ENCODE assay signal across 8 cellular contexts in genomic region chr15:52527898-52528464, GRCh38. TPM values are rescaled to one million over a fixed set of nuclear protein-coding genes. Genes with fewer than 3 reads are reported as not detected.
DNase-seq lines count a peak whose midpoint lies in the region; ATAC-seq and TF ChIP-seq lines count a peak whose summit lies in the region.

No MANE protein-coding gene starts in this region.

- H3K36me3 ChIP-seq in lower lobe of right lung = no peaks in the 10 kb centered on the region

- TF ChIP-seq CTCF in coronary artery (IDR thresholded peaks at IDR 0.05) (no peak), lower lobe of right lung (IDR thresholded peaks at IDR 0.05) (no peak)

- H3K4me3 ChIP-seq in coronary artery (peak overlapping the region; percentile 92), lower lobe of right lung (peak overlapping the region; percentile 76)

- intact Hi-C loops in lower lobe of right lung (cut with DNase I) = no loop called here

- no peaks in the 10 kb centered on the region for H3K9me3 ChIP-seq in lower lobe of right lung

- peak; percentile 3 to 42 for DNase-seq in SHP77 (lab: John Stamatoyannopoulos, UW)
- DNase-seq in SHP77 treated with DMSO at 0.1 percent for 48 hours (lab: John Stamatoyannopoulos, UW) = no peak
- DNase-seq in HuH-7 (ENCODE audit: low spot score) = peak; percentile 40
- peak; percentile 62 for DNase-seq in activated CD4-positive, alpha-beta T cell treated with anti-CD3 and anti-CD28 coated beads for 48 hours
- DNase-seq in coronary artery (ENCODE audit: low spot score) = no peak
- DNase-seq in lower lobe of right lung = no peak
- DNase-seq in stimulated activated CD4-positive, alpha-beta T cell treated with anti-CD3 and anti-CD28 coated beads, TNF-alpha, amount 100 ng/mL, for 48 hours (ENCODE audit: low read depth in 3 of 3) = peak; percentile 26 to 39 (median 35)

- ATAC-seq in lower lobe of right lung = peak; percentile 6 to 47
- ATAC-seq in HG02938 (IDR thresholded peaks at IDR 0.05; ENCODE audit: unreplicated experiment) = no peak

- H3K4me1 ChIP-seq in lower lobe of right lung = peaks cover 29% of the 10 kb centered on the region

- H3K27me3 ChIP-seq in lower lobe of right lung (ENCODE audit: low read depth) = peaks cover 8% of the 10 kb centered on the region

- H3K27ac ChIP-seq in coronary artery = peak overlapping the region; percentile 80 to 92
- peak overlapping the region; percentile 83 for H3K27ac ChIP-seq in lower lobe of right lung

RNA-seq across cellular contexts. Expression of gene MYO5A, which starts 0.7 kb away (rescaled TPM):
- total RNA-seq in lower lobe of right lung = 36.1 TPM

RNA-seq across cellular contexts. Expression of gene ARPP19, which starts 40.8 kb away (rescaled TPM):
- total RNA-seq in lower lobe of right lung = 150 TPM

Comparison
In these comparisons a context has a peak if more than half of its experiments do, and no peak if none do; other contexts are left out.
1. DNase-seq: peak in SHP77 (2 of 2), HuH-7 (single experiment), activated CD4-positive, alpha-beta T cell treated with anti-CD3 and anti-CD28 coated beads for 48 hours (single experiment) and stimulated activated CD4-positive, alpha-beta T cell treated with anti-CD3 and anti-CD28 coated beads, TNF-alpha, amount 100 ng/mL, for 48 hours (3 of 3); none in SHP77 treated with DMSO at 0.1 percent for 48 hours (single experiment), coronary artery (single experiment) and lower lobe of right lung (single experiment).